Comparison of ENCODE assay signal across 16 cellular contexts in genomic region chr7:155731375-155731774, GRCh38.
DNase-seq lines count a peak whose midpoint lies in the region; ATAC-seq and TF ChIP-seq lines count a peak whose summit lies in the region.
"Had no signal": no experiment of that assay in that cellular context is flagged by ENCODE, and none has a peak within 500 bp of the region (broad histone marks: within the 10 kb centered on the region; RNA-seq: fewer than 3 reads in every experiment).

No MANE protein-coding gene starts in this region.

- peaks cover 48% of the 10 kb centered on the region for H3K4me1 ChIP-seq in mammary epithelial cell (ENCODE audit: insufficient read depth, low read length)
- peaks cover 0 to 13% (median 4%) of the 10 kb centered on the region in 4 donors for H3K4me1 ChIP-seq in right lobe of liver
- peaks cover 3% of the 10 kb centered on the region for H3K4me1 ChIP-seq in colonic mucosa
- H3K4me1 ChIP-seq: uterus had no signal

- H2AFZ ChIP-seq in mammary epithelial cell (ENCODE audit: low read depth, low read length), result no peak overlapping the region

- in situ Hi-C loops in mammary epithelial cell (cut with MboI; ENCODE audit: low sequenced_read_pairs in 2 of 2), result loop anchor here (10.0 kb wide), 1 partner anchor 137 kb away; no protein-coding TSS in a partner anchor

- TF ChIP-seq CTCF in mammary epithelial cell (conservative IDR thresholded peaks at IDR 0.05 in 1 of 2, IDR thresholded peaks at IDR 0.05 in 1 of 2; ENCODE audit: extremely low read depth in 1 of 2, insufficient read depth in 1 of 2, low read depth in 1 of 2, low read length in 2 of 2) (no peak), right lobe of liver (IDR thresholded peaks at IDR 0.05) (no peak), colonic mucosa (IDR thresholded peaks at IDR 0.05) (no peak)

- no TSS peak for BruUV-seq in mammary epithelial cell (replicated peaks; lab: Mats Ljungman, UMichigan)

- peak overlapping the region; percentile 69 for H3K27ac ChIP-seq in mammary epithelial cell (ENCODE audit: insufficient read depth, low read depth, low read length)
- H3K27ac ChIP-seq in right lobe of liver, result peak overlapping the region in 1 of 3 donors; percentile 29
- H3K27ac ChIP-seq in colonic mucosa, result no peak overlapping the region
- H3K27ac ChIP-seq: ovary, uterus had no signal

- H3K79me2 ChIP-seq in mammary epithelial cell (ENCODE audit: insufficient read depth, low read length), result peaks cover 38% of the 10 kb centered on the region

- H4K20me1 ChIP-seq in mammary epithelial cell (ENCODE audit: insufficient read depth, low read length), result no peaks in the 10 kb centered on the region

- ATAC-seq in right lobe of liver, result peak; percentile 74 to 86 (median 82)
- no peak for ATAC-seq in HG02678 (IDR thresholded peaks at IDR 0.05; ENCODE audit: unreplicated experiment)
- no peak for ATAC-seq in HG02571 (IDR thresholded peaks at IDR 0.05; ENCODE audit: unreplicated experiment)
- no peak for ATAC-seq in HG02840 (IDR thresholded peaks at IDR 0.05; ENCODE audit: low FRiP score, unreplicated experiment)
- ATAC-seq: mucosa of descending colon had no signal

- no peaks in the 10 kb centered on the region for H3K27me3 Mint-ChIP-seq in IgD-negative memory B cell

- peak; percentile 1 for DNase-seq in A172 (ENCODE audit: low spot score)
- DNase-seq in mammary epithelial cell, result peak; percentile 85
- no peak for DNase-seq in right lobe of liver
- DNase-seq in colonic mucosa, result no peak
- DNase-seq: HFFc6; KBM-7; mucosa of descending colon; NCI-H1092; ovary; stimulated activated naive CD4-positive, alpha-beta T cell; uterus had no signal

- H3K36me3 Mint-ChIP-seq in IgD-negative memory B cell, result peaks cover 3% of the 10 kb centered on the region

- peak overlapping the region; percentile 29 for H3K4me2 ChIP-seq in mammary epithelial cell (ENCODE audit: insufficient read depth, low read depth, low read length)

- intact Hi-C loops in mammary epithelial cell (cut with micrococcal nuclease), result loop anchor here (2.0 kb wide), 1 partner anchor 87 kb away; the partner anchor contains the start of gene RBM33
- intact Hi-C loops in right lobe of liver (cut with DNase I), result loop anchor here in 1 of 2 donors (10.0 kb wide), 1 partner anchor 127 kb away; no protein-coding TSS in a partner anchor
- intact Hi-C loops in colonic mucosa (cut with DNase I), result no loop called here

- H3K9me3 ChIP-seq in mammary epithelial cell (replicated peaks; ENCODE audit: insufficient read depth, low read length) (no peaks in the 10 kb centered on the region), right lobe of liver (no peaks in the 10 kb centered on the region), colonic mucosa (no peaks in the 10 kb centered on the region)
- H3K9me3 ChIP-seq: mucosa of descending colon, ovary, uterus had no signal

- H3K4me3 Mint-ChIP-seq in IgD-negative memory B cell, result no peak overlapping the region
- H3K4me3 Mint-ChIP-seq: HFFc6; T-helper 1 cell treated with Interleukin-12 subunit alpha and Interleukin-12 subunit beta and Interleukin-4 antibody, amounts not matched to agents 30 μg/mL and 1 μg/mL, for 36 hours had no signal

- no peak overlapping the region for H3K9ac ChIP-seq in mammary epithelial cell (ENCODE audit: insufficient read depth, low read length)
- H3K9ac ChIP-seq in colonic mucosa (ENCODE audit: low read depth in 2 of 2, low read length in 2 of 2), result no peak overlapping the region

- peak overlapping the region in 2 of 3 donors; percentile 51 to 68 for H3K27ac Mint-ChIP-seq in IgD-negative memory B cell
- H3K27ac Mint-ChIP-seq: HFFc6; T-helper 1 cell treated with Interleukin-12 subunit alpha and Interleukin-12 subunit beta and Interleukin-4 antibody, amounts not matched to agents 30 μg/mL and 1 μg/mL, for 36 hours had no signal

- peaks cover 34 to 65% (median 44%) of the 10 kb centered on the region in 3 donors for H3K4me1 Mint-ChIP-seq in IgD-negative memory B cell

- no peaks in the 10 kb centered on the region for H3K9me3 Mint-ChIP-seq in IgD-negative memory B cell
- H3K9me3 Mint-ChIP-seq: HFFc6; T-helper 1 cell treated with Interleukin-12 subunit alpha and Interleukin-12 subunit beta and Interleukin-4 antibody, amounts not matched to agents 30 μg/mL and 1 μg/mL, for 36 hours had no signal

- H3K4me3 ChIP-seq in mammary epithelial cell (replicated peaks in 1 of 3; ENCODE audit: insufficient read depth in 1 of 3, low read depth in 2 of 3, low read length in 3 of 3), result no peak overlapping the region
- H3K4me3 ChIP-seq in right lobe of liver, result no peak overlapping the region
- no peak overlapping the region for H3K4me3 ChIP-seq in colonic mucosa
- H3K4me3 ChIP-seq: mucosa of descending colon, ovary, uterus had no signal

- H3K36me3 ChIP-seq in mammary epithelial cell (ENCODE audit: insufficient read depth, low read length), result no peaks in the 10 kb centered on the region
- peaks cover 0 to 14% (median 0%) of the 10 kb centered on the region in 4 donors for H3K36me3 ChIP-seq in right lobe of liver
- no peaks in the 10 kb centered on the region for H3K36me3 ChIP-seq in colonic mucosa
- H3K36me3 ChIP-seq: ovary, uterus had no signal

- 6% methylated on average over 3 of the region's 3 CpGs for WGBS in mammary epithelial cell (ENCODE audit: low coverage, missing lambda C conversion rate)
- 19% methylated on average over 3 of the region's 3 CpGs for WGBS in right lobe of liver (ENCODE audit: insufficient coverage, low coverage, low lambda C conversion rate, missing lambda C conversion rate)

- no peak for TF ChIP-seq POLR2A in right lobe of liver (IDR thresholded peaks at IDR 0.05)

- dilution Hi-C loops in mammary epithelial cell (cut with HindIII; ENCODE audit: low sequenced_read_pairs), result no loop called here

- CTCF ChIA-PET in mammary epithelial cell (lab: Charles Lee; ENCODE audit: low non-redundant PET), result no interaction called here

- no peaks in the 10 kb centered on the region for H3K27me3 ChIP-seq in mammary epithelial cell (ENCODE audit: insufficient read depth, low read length)
- H3K27me3 ChIP-seq in right lobe of liver, result no peaks in the 10 kb centered on the region
- H3K27me3 ChIP-seq in colonic mucosa, result no peaks in the 10 kb centered on the region
- H3K27me3 ChIP-seq: ovary, uterus had no signal

Comparison
In these comparisons a context has a peak if more than half of its experiments do, and no peak if none do; other contexts are left out.
1. DNase-seq: peak in A172 (single experiment) and mammary epithelial cell (single experiment); none in right lobe of liver (0 of 3) and colonic mucosa (single experiment).
2. ATAC-seq: peak in right lobe of liver (4 of 4); none in HG02678 (single experiment), HG02571 (single experiment) and HG02840 (single experiment).